7 cellular contexts compared by ENCODE assay signal in genomic region chr17:72465191-72466024, GRCh38.
DNase-seq lines count a peak whose midpoint lies in the region; ATAC-seq and TF ChIP-seq lines count a peak whose summit lies in the region.

No MANE protein-coding gene starts in this region.

- DNase-seq in mucosa of gallbladder (ENCODE audit: low spot score) (peak; percentile 76), T-cell (no peak), occipital lobe (lab: John Stamatoyannopoulos, UW) (no peak)
- DNase-seq in effector CD4-positive, alpha-beta T cell, result no peak

- TF ChIP-seq POLR2A in GM18951 (IDR thresholded peaks at IDR 0.05; ENCODE audit: extremely low read depth, insufficient read depth, insufficient read length), result peak; percentile 29

- no peak overlapping the region for H3K27ac Mint-ChIP-seq in T-cell

- peak; percentile 37 for ATAC-seq in HG03460 (IDR thresholded peaks at IDR 0.05; ENCODE audit: unreplicated experiment)
- no peak for ATAC-seq in T-cell (replicated peaks in 1 of 4)

- CTCF ChIA-PET in T-cell (lab: Charles Lee), result no interaction called here

- H3K27ac ChIP-seq in angular gyrus (ENCODE audit: low read depth, low read length), result peak overlapping the region; percentile 53

- POLR2A ChIA-PET in T-cell (lab: Charles Lee), result no interaction called here

- peaks cover 0 to 5% of the 10 kb centered on the region in 2 donors for H3K27me3 Mint-ChIP-seq in T-cell

- H3K4me3 Mint-ChIP-seq in T-cell, result no peak overlapping the region

- H3K36me3 Mint-ChIP-seq in T-cell, result no peaks in the 10 kb centered on the region

- H3K9me3 Mint-ChIP-seq in T-cell, result no peaks in the 10 kb centered on the region

- in situ Hi-C loops in GM18951 (cut with MboI; ENCODE audit: low sequenced_read_pairs, unreplicated experiment), result no loop called here

- H3K4me1 Mint-ChIP-seq in T-cell, result no peaks in the 10 kb centered on the region
